ENCODE assay signal across 17 cellular contexts in the genomic region with DNA sequence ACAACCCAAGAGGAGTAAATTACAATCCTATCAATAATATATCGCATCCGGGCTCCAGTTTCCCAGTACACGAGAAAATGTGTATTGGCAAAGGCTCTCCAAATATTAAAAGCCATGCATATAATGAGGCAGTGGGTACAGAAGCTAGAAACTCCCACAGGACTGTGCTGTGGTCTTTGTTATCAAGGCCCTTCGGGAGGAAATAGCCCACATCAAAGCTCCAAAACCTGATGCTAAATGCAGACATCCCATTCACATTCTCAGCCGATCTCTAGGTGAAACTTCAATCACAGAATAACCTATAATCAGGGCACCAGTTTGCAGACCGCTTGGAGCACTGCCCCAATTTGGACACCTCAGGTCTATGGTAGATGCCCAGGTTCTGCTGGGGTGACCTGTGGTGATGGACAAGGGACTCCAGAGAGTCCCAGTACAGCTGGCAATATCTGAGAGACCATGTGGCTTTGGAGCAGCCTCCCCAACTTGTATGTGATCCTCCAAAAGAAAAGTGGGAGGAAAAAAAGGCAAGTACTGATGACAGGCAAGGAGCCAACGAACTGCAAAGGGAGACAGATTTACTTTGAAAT.
DNase-seq lines count a peak whose midpoint lies in the region; ATAC-seq and TF ChIP-seq lines count a peak whose summit lies in the region.
"Had no signal": no experiment of that assay in that cellular context is flagged by ENCODE, and none has a peak within 500 bp of the region (broad histone marks: within the 10 kb centered on the region; RNA-seq: fewer than 3 reads in every experiment).

No MANE protein-coding gene starts in this region.

- H3K4me1 ChIP-seq in breast epithelium (peaks cover 3 to 8% of the 10 kb centered on the region in 2 donors), mesendoderm (ENCODE audit: control insufficient read depth, low read depth, low read length) (peaks cover 28% of the 10 kb centered on the region), suprapubic skin (peaks cover 40% of the 10 kb centered on the region)
- H3K4me1 ChIP-seq: left lung had no signal

- no peak for TF ChIP-seq EP300 in suprapubic skin (IDR thresholded peaks at IDR 0.05)

- peak overlapping the region; percentile 50 for H3K9ac ChIP-seq in mesendoderm (ENCODE audit: low read length)

- no peak for ATAC-seq in GM21360 (IDR thresholded peaks at IDR 0.05; ENCODE audit: unreplicated experiment)
- ATAC-seq: activated CD4-positive, alpha-beta T cell treated with anti-CD3 and anti-CD28 coated beads for 36 hours; activated CD8-positive, alpha-beta memory T cell treated with anti-CD3 and anti-CD28 coated beads, Interleukin-2, amount 10 ng/mL, durations not matched to agents 7 days and 5 days; activated naive CD4-positive, alpha-beta T cell treated with anti-CD3 and anti-CD28 coated beads, Interleukin-2, amount 50 U/mL, for 72 hours; effector memory CD8-positive, alpha-beta T cell; left lung; mucosa of descending colon had no signal

- TF ChIP-seq POLR2A in breast epithelium (IDR thresholded peaks at IDR 0.05) (no peak), suprapubic skin (IDR thresholded peaks at IDR 0.05) (no peak)

- H4K5ac ChIP-seq in mesendoderm (ENCODE audit: low read length): peak overlapping the region; percentile 77

- no peak for TF ChIP-seq CTCF in breast epithelium (IDR thresholded peaks at IDR 0.05)
- no peak for TF ChIP-seq CTCF in suprapubic skin (IDR thresholded peaks at IDR 0.05)
- TF ChIP-seq CTCF in GM10266 (IDR thresholded peaks at IDR 0.05; ENCODE audit: control insufficient read depth, insufficient read depth, low read depth, missing control alignments): no peak

- intact Hi-C loops in breast epithelium (cut with DNase I; ENCODE audit: low total_unique reads): no loop called here

- no peak overlapping the region for H3K4me2 ChIP-seq in mesendoderm (ENCODE audit: low read length)

- H3K56ac ChIP-seq in mesendoderm (ENCODE audit: low read length): peak overlapping the region; percentile 69

- H3K4me3 ChIP-seq in breast epithelium (no peak overlapping the region), mesendoderm (ENCODE audit: low read length) (no peak overlapping the region), suprapubic skin (no peak overlapping the region)
- H3K4me3 ChIP-seq: left lung, mucosa of descending colon had no signal

- peak overlapping the region; percentile 91 for H3K4ac ChIP-seq in mesendoderm (ENCODE audit: low read depth, low read length)

- peak overlapping the region; percentile 89 for H3K18ac ChIP-seq in mesendoderm (ENCODE audit: low read length)

- H2AK5ac ChIP-seq in mesendoderm (ENCODE audit: low read length): no peak overlapping the region

- peak overlapping the region; percentile 75 to 92 for H3K27ac ChIP-seq in breast epithelium
- H3K27ac ChIP-seq in mesendoderm (ENCODE audit: low read depth, low read length): peak overlapping the region; percentile 64
- peak overlapping the region; percentile 50 for H3K27ac ChIP-seq in suprapubic skin
- H3K27ac ChIP-seq: C4-2B, left lung had no signal

- peak overlapping the region; percentile 86 for H2BK120ac ChIP-seq in mesendoderm (ENCODE audit: low read depth, low read length)

- H3K27me3 ChIP-seq in breast epithelium (no peaks in the 10 kb centered on the region), mesendoderm (ENCODE audit: insufficient read depth, low read length, poor library complexity) (no peaks in the 10 kb centered on the region), suprapubic skin (no peaks in the 10 kb centered on the region)

- peaks cover 7% of the 10 kb centered on the region for H3K79me2 ChIP-seq in mesendoderm (ENCODE audit: control insufficient read depth, insufficient read depth, low read length)

- no peak overlapping the region for H4K8ac ChIP-seq in mesendoderm (ENCODE audit: low read depth, low read length)

- no peak overlapping the region for H3K23ac ChIP-seq in mesendoderm (ENCODE audit: low read length)

- DNase-seq in NCI-H446 (lab: John Stamatoyannopoulos, UW): peak; percentile 38 to 54
- DNase-seq in NCI-H446 treated with DMSO at 0.1 percent for 48 hours (lab: John Stamatoyannopoulos, UW): no peak
- no peak for DNase-seq in breast epithelium (ENCODE audit: low spot score in 2 of 2)
- DNase-seq in mesendoderm: no peak
- no peak for DNase-seq in suprapubic skin (ENCODE audit: low spot score in 2 of 2)
- DNase-seq in HCEC 1CT: no peak
- no peak for DNase-seq in GM10266 (ENCODE audit: extremely low spot score)
- DNase-seq: activated CD4-positive, alpha-beta T cell treated with anti-CD3 and anti-CD28 coated beads for 36 hours; activated CD8-positive, alpha-beta memory T cell treated with anti-CD3 and anti-CD28 coated beads, Interleukin-2, amount 10 ng/mL, durations not matched to agents 7 days and 5 days; effector memory CD8-positive, alpha-beta T cell; left lung; mucosa of descending colon; NCI-H187 treated with DMSO at 0.1 percent for 48 hours; stimulated activated CD4-positive, alpha-beta T cell treated with anti-CD3 and anti-CD28 coated beads, Interleukin-15, amount 100 ng/mL, for 24 hours had no signal

- no peak overlapping the region for H2BK15ac ChIP-seq in mesendoderm (replicated peaks; ENCODE audit: low read depth)

- no peaks in the 10 kb centered on the region for H3K36me3 ChIP-seq in breast epithelium
- H3K36me3 ChIP-seq in mesendoderm (ENCODE audit: control insufficient read depth, insufficient read depth, low read length): no peaks in the 10 kb centered on the region
- no peaks in the 10 kb centered on the region for H3K36me3 ChIP-seq in suprapubic skin
- H3K36me3 ChIP-seq: left lung had no signal

- H2BK5ac ChIP-seq in mesendoderm (ENCODE audit: low read length): peak overlapping the region; percentile 24

- H3K9me3 ChIP-seq in breast epithelium (no peaks in the 10 kb centered on the region), suprapubic skin (no peaks in the 10 kb centered on the region)
- H3K9me3 ChIP-seq: left lung, mucosa of descending colon had no signal

- peaks cover 6% of the 10 kb centered on the region for H3K79me1 ChIP-seq in mesendoderm (ENCODE audit: low read length)

- WGBS in mesendoderm (ENCODE audit: extremely low coverage, insufficient coverage, low lambda C conversion rate): no CpG with 5 or more reads among the region's 7 CpGs
- 45% methylated on average over 7 of the region's 7 CpGs for WGBS in suprapubic skin

Comparison
In these comparisons a context has a peak if more than half of its experiments do, and no peak if none do; other contexts are left out.
1. DNase-seq: peak in NCI-H446 (2 of 2); none in NCI-H446 treated with DMSO at 0.1 percent for 48 hours (single experiment), breast epithelium (0 of 2), mesendoderm (single experiment), suprapubic skin (0 of 2), HCEC 1CT (single experiment) and GM10266 (single experiment).
2. Peak in every context shown above with its lines, with median percentiles within 50 percentile points of each other: H3K27ac ChIP-seq.